In the genomic region with DNA sequence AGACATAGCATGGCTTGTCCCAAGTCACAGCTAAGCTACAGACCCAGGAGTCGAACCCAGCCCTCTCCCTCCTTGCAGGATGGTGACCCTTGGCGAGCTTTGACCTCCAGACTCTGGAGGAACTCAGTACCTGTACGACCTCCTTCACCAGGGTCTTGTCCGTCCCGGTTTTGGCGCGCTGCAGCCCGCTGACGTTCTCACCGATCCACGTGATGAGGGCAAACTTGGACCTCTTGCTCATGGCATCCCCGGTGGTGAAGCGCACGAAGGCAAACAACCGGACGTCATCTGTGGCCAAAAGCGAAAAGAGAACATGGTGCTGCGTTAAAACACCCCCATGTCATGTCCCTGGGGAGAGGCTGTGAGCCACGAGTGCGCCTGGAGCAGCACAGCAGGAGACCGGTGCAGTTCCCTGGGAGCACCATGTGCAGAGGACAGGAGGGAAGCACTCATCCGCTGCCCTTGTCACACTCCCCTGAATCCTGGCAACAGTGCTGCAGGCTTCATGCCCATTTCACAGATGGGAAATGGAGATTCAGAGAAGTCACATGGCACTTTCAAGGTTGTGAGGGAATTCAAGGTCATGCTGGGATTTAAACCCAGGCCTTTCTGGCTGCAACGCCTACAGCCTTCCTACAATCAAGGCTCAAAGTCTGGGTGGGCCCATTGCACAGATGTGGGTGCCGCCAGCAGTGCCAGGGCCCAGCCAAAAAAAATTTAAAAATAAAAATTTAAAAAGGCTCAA, we compare ENCODE assay signal across 24 cellular contexts.
"Had no signal": no experiment of that assay in that cellular context is flagged by ENCODE, and none has a peak within 500 bp of the region (broad histone marks: within the 10 kb centered on the region; RNA-seq: fewer than 3 reads in every experiment).

No MANE protein-coding gene starts in this region.

- H3K27me3 ChIP-seq: breast epithelium, esophagus squamous epithelium, heart right ventricle, right atrium auricular region, testis, transverse colon had no signal

- ATAC-seq: activated naive CD8-positive, alpha-beta T cell treated with anti-CD3 and anti-CD28 coated beads, Interleukin-2, amount 50 U/mL, for 24 hours; activated T-cell treated with anti-CD3 and anti-CD28 coated beads, Interleukin-2, amount 50 U/mL, for 4 hours; activated T-helper 17 cell treated with anti-CD3 and anti-CD28 coated beads, Interleukin-2, amount 50 U/mL, for 72 hours; heart right ventricle; naive thymus-derived CD4-positive, alpha-beta T cell; stimulated activated naive CD8-positive, alpha-beta T cell treated with anti-CD3 and anti-CD28 coated beads, Interleukin-15, Interleukin-2, amounts not matched to agents 100 U/mL and 50 U/mL, for 24 hours had no signal

- H3K4me1 ChIP-seq: breast epithelium, right atrium auricular region had no signal

- H3K4me2 ChIP-seq: smooth muscle cell had no signal

- H3K27ac Mint-ChIP-seq: activated naive CD4-positive, alpha-beta T cell treated with anti-CD3 and anti-CD28 coated beads, Interleukin-2, amount 50 U/mL, for 24 hours; activated naive CD8-positive, alpha-beta T cell treated with anti-CD3 and anti-CD28 coated beads, Interleukin-2, amount 50 U/mL, for 24 hours; activated T-helper 17 cell treated with anti-CD3 and anti-CD28 coated beads, Interleukin-2, amount 50 U/mL, for 72 hours had no signal

- H3K27me3 Mint-ChIP-seq: activated naive CD4-positive, alpha-beta T cell treated with anti-CD3 and anti-CD28 coated beads, Interleukin-2, amount 50 U/mL, for 24 hours; activated naive CD8-positive, alpha-beta T cell treated with anti-CD3 and anti-CD28 coated beads, Interleukin-2, amount 50 U/mL, for 24 hours; activated T-helper 17 cell treated with anti-CD3 and anti-CD28 coated beads, Interleukin-2, amount 50 U/mL, for 72 hours; naive thymus-derived CD4-positive, alpha-beta T cell had no signal

- H3K27ac ChIP-seq: breast epithelium, epithelial cell of prostate, esophagus squamous epithelium, heart right ventricle, right atrium auricular region, testis, transverse colon had no signal

- H3K36me3 ChIP-seq: breast epithelium, right atrium auricular region, transverse colon had no signal

- H3K9me3 ChIP-seq: breast epithelium, esophagus squamous epithelium, right atrium auricular region, testis, transverse colon had no signal

- DNase-seq: activated CD4-positive, alpha-beta T cell treated with anti-CD3 and anti-CD28 coated beads, Interleukin-2, amount 50 U/mL, for 1 hour; activated CD8-positive, alpha-beta memory T cell treated with anti-CD3 and anti-CD28 coated beads, Interleukin-2, amount 50 U/mL, for 4 hours; activated naive CD8-positive, alpha-beta T cell treated with anti-CD3 and anti-CD28 coated beads, Interleukin-2, amount 50 U/mL, for 24 hours; activated T-cell treated with anti-CD3 and anti-CD28 coated beads, Interleukin-2, amount 50 U/mL, for 4 hours; amygdala; central memory CD4-positive, alpha-beta T cell; dermis blood vessel endothelial cell; effector CD4-positive, alpha-beta T cell; esophagus squamous epithelium; foreskin melanocyte; heart right ventricle; midbrain; naive thymus-derived CD4-positive, alpha-beta T cell; stimulated activated CD4-positive, alpha-beta T cell treated with anti-CD3 and anti-CD28 coated beads, Interleukin-1b, Interleukin-23, amount 100 ng/mL, for 48 hours; stimulated activated naive CD8-positive, alpha-beta T cell treated with anti-CD3 and anti-CD28 coated beads, Interleukin-15, Interleukin-2, amounts not matched to agents 100 U/mL and 50 U/mL, for 24 hours; T-helper 9 cell; testis; transverse colon had no signal

- H3K4me3 Mint-ChIP-seq: activated naive CD4-positive, alpha-beta T cell treated with anti-CD3 and anti-CD28 coated beads, Interleukin-2, amount 50 U/mL, for 24 hours; activated naive CD8-positive, alpha-beta T cell treated with anti-CD3 and anti-CD28 coated beads, Interleukin-2, amount 50 U/mL, for 24 hours; activated T-cell treated with anti-CD3 and anti-CD28 coated beads, Interleukin-2, amount 50 U/mL, for 4 hours; activated T-helper 17 cell treated with anti-CD3 and anti-CD28 coated beads, Interleukin-2, amount 50 U/mL, for 72 hours; naive thymus-derived CD4-positive, alpha-beta T cell had no signal

- H3K9me3 Mint-ChIP-seq: activated naive CD4-positive, alpha-beta T cell treated with anti-CD3 and anti-CD28 coated beads, Interleukin-2, amount 50 U/mL, for 24 hours; activated naive CD8-positive, alpha-beta T cell treated with anti-CD3 and anti-CD28 coated beads, Interleukin-2, amount 50 U/mL, for 24 hours; activated T-cell treated with anti-CD3 and anti-CD28 coated beads, Interleukin-2, amount 50 U/mL, for 4 hours; activated T-helper 17 cell treated with anti-CD3 and anti-CD28 coated beads, Interleukin-2, amount 50 U/mL, for 72 hours; naive thymus-derived CD4-positive, alpha-beta T cell had no signal

- H3K4me3 ChIP-seq: breast epithelium, esophagus squamous epithelium, heart right ventricle, right atrium auricular region, smooth muscle cell, testis, transverse colon had no signal
